1 cellular context compared by ENCODE assay signal in genomic region chrX:25048176-25048575, GRCh38.
TF ChIP-seq lines count a peak whose summit lies in the region.

No MANE protein-coding gene starts in this region.

TF ChIP-seq in HepG2, 621 proteins besides CTCF, POLR2A, EP300 and RAD21:
- no peak for TF ChIP-seq TCF7L2 (IDR thresholded peaks at IDR 0.05; ENCODE audit: low read depth, low read length)
- no peak for TF ChIP-seq ZNF556 (CRISPR knock-in tag; IDR thresholded peaks at IDR 0.05; ENCODE audit: borderline replicate concordance)
- TF ChIP-seq ZNF850 (CRISPR knock-in tag; conservative IDR thresholded peaks at IDR 0.05): no peak
- TF ChIP-seq NR2C2 (CRISPR knock-in tag; IDR thresholded peaks at IDR 0.05; ENCODE audit: borderline replicate concordance): no peak
- TF ChIP-seq CCDC6 (CRISPR knock-in tag; IDR thresholded peaks at IDR 0.05): no peak
- TF ChIP-seq SOX13 (IDR thresholded peaks at IDR 0.05): no peak
- no peak for TF ChIP-seq SOX13 (CRISPR knock-in tag; conservative IDR thresholded peaks at IDR 0.05 in 1 of 2, IDR thresholded peaks at IDR 0.05 in 1 of 2)
- TF ChIP-seq FOXO4 (CRISPR knock-in tag; conservative IDR thresholded peaks at IDR 0.05): no peak
- TF ChIP-seq SIN3B (IDR thresholded peaks at IDR 0.05; ENCODE audit: low read length): no peak
- no peak for TF ChIP-seq KIAA2018 (CRISPR knock-in tag; IDR thresholded peaks at IDR 0.05; ENCODE audit: borderline replicate concordance)
- no peak for TF ChIP-seq ZNF207 (IDR thresholded peaks at IDR 0.05; ENCODE audit: borderline replicate concordance)
- TF ChIP-seq ZNF703 (CRISPR knock-in tag; IDR thresholded peaks at IDR 0.05; ENCODE audit: borderline replicate concordance): no peak
- TF ChIP-seq SP1 (IDR thresholded peaks at IDR 0.05): no peak
- no peak for TF ChIP-seq SP1 (CRISPR knock-in tag; IDR thresholded peaks at IDR 0.05)
- TF ChIP-seq NFIC (IDR thresholded peaks at IDR 0.05; ENCODE audit: low read length): no peak
- TF ChIP-seq ZNF7 (CRISPR knock-in tag; IDR thresholded peaks at IDR 0.05): no peak
TF ChIP-seq in HepG2: peak in this region for 0.
